20 cellular contexts compared by ENCODE assay signal in genomic region chr2:9222246-9222898, GRCh38. TPM values are rescaled to one million over a fixed set of nuclear protein-coding genes. Genes with fewer than 3 reads are reported as not detected.
DNase-seq lines count a peak whose midpoint lies in the region; ATAC-seq and TF ChIP-seq lines count a peak whose summit lies in the region.
"Had no signal": no experiment of that assay in that cellular context is flagged by ENCODE, and none has a peak within 500 bp of the region (broad histone marks: within the 10 kb centered on the region; RNA-seq: fewer than 3 reads in every experiment).

No MANE protein-coding gene starts in this region.

- H3K9me3 Mint-ChIP-seq in nephron progenitor cell: peaks cover 18% of the 10 kb centered on the region
- H3K9me3 Mint-ChIP-seq: activated CD8-positive, alpha-beta T cell treated with anti-CD3 and anti-CD28 coated beads for 36 hours had no signal

- H3K4me1 Mint-ChIP-seq in nephron progenitor cell: peaks cover 61% of the 10 kb centered on the region
- H3K4me1 Mint-ChIP-seq: activated naive CD4-positive, alpha-beta T cell treated with anti-CD3 and anti-CD28 coated beads, Interleukin-2, amount 50 U/mL, for 24 hours; stimulated activated naive CD8-positive, alpha-beta T cell treated with anti-CD3 and anti-CD28 coated beads, Interleukin-15, amount 100 ng/mL, for 72 hours had no signal

- H3K4me1 ChIP-seq in gastroesophageal sphincter: peaks cover 0 to 64% (median 8%) of the 10 kb centered on the region in 3 donors

- H3K4me3 Mint-ChIP-seq in nephron progenitor cell: peak overlapping the region; percentile 49
- H3K4me3 Mint-ChIP-seq: activated CD8-positive, alpha-beta T cell treated with anti-CD3 and anti-CD28 coated beads for 36 hours; activated naive CD4-positive, alpha-beta T cell treated with anti-CD3 and anti-CD28 coated beads, Interleukin-2, amount 50 U/mL, for 24 hours; mesothelial cell of epicardium; stimulated activated naive CD8-positive, alpha-beta T cell treated with anti-CD3 and anti-CD28 coated beads, Interleukin-15, amount 100 ng/mL, for 72 hours had no signal

- peak overlapping the region in 1 of 4 donors; percentile 39 for H3K27ac ChIP-seq in gastroesophageal sphincter
- H3K27ac ChIP-seq: breast epithelium, VCaP had no signal

- no peak for TF ChIP-seq CTCF in astrocyte of the cerebellum (IDR thresholded peaks at IDR 0.05; ENCODE audit: low read depth, low read length, missing control alignments)
- TF ChIP-seq CTCF in gastroesophageal sphincter (IDR thresholded peaks at IDR 0.05): no peak
- TF ChIP-seq CTCF in nephron progenitor cell (IDR thresholded peaks at IDR 0.05): no peak

- TF ChIP-seq EP300 in gastroesophageal sphincter (IDR thresholded peaks at IDR 0.05): no peak

- DNase-seq in astrocyte of the cerebellum (ENCODE audit: low read depth) (peak; percentile 55), nephron progenitor cell (no peak), ureter (ENCODE audit: low spot score) (peak; percentile 23), NCI-H146 treated with DMSO at 0.1 percent for 48 hours (lab: John Stamatoyannopoulos, UW; ENCODE audit: unreplicated experiment) (no peak)
- DNase-seq: activated CD8-positive, alpha-beta T cell treated with anti-CD3 and anti-CD28 coated beads for 36 hours; activated T-cell treated with anti-CD3 and anti-CD28 coated beads, Interleukin-2, amount 50 U/mL, for 48 hours; AML-193; esophagus squamous epithelium; kidney glomerular epithelial cell; NCI-H1694 treated with DMSO at 0.1 percent for 48 hours; NCI-H2227 treated with DMSO at 0.1 percent for 48 hours; stimulated activated naive CD8-positive, alpha-beta T cell treated with anti-CD3 and anti-CD28 coated beads, Interleukin-15, amount 100 ng/mL, for 72 hours had no signal

- H3K36me3 ChIP-seq in gastroesophageal sphincter: no peaks in the 10 kb centered on the region
- H3K36me3 ChIP-seq: breast epithelium, esophagus squamous epithelium had no signal

- 51 to 63% methylated on average over 6 to 7 of the region's 9 CpGs for WGBS in gastroesophageal sphincter (ENCODE audit: low coverage in 1 of 2), 2 donors

- H3K27me3 Mint-ChIP-seq in nephron progenitor cell (ENCODE audit: low read depth, poor library complexity): no peaks in the 10 kb centered on the region
- H3K27me3 Mint-ChIP-seq: stimulated activated naive CD8-positive, alpha-beta T cell treated with anti-CD3 and anti-CD28 coated beads, Interleukin-15, amount 100 ng/mL, for 72 hours had no signal

- no peaks in the 10 kb centered on the region for H3K9me3 ChIP-seq in gastroesophageal sphincter
- H3K9me3 ChIP-seq: breast epithelium, esophagus squamous epithelium had no signal

- H3K27me3 ChIP-seq in gastroesophageal sphincter: no peaks in the 10 kb centered on the region
- H3K27me3 ChIP-seq: breast epithelium, esophagus squamous epithelium had no signal

- H3K4me3 ChIP-seq in astrocyte of the cerebellum (ENCODE audit: low read depth, low read length): no peak overlapping the region
- H3K4me3 ChIP-seq in gastroesophageal sphincter: no peak overlapping the region
- H3K4me3 ChIP-seq: breast epithelium, esophagus squamous epithelium had no signal

- no peak overlapping the region for H3K27ac Mint-ChIP-seq in nephron progenitor cell
- H3K27ac Mint-ChIP-seq: activated CD8-positive, alpha-beta T cell treated with anti-CD3 and anti-CD28 coated beads for 36 hours; activated naive CD4-positive, alpha-beta T cell treated with anti-CD3 and anti-CD28 coated beads, Interleukin-2, amount 50 U/mL, for 24 hours; mesothelial cell of epicardium; stimulated activated naive CD8-positive, alpha-beta T cell treated with anti-CD3 and anti-CD28 coated beads, Interleukin-15, amount 100 ng/mL, for 72 hours had no signal

- TF ChIP-seq POLR2A in gastroesophageal sphincter (IDR thresholded peaks at IDR 0.05): no peak

- ATAC-seq in gastroesophageal sphincter (peak; percentile 50), GM18517 (IDR thresholded peaks at IDR 0.05; ENCODE audit: unreplicated experiment) (no peak), GM18907 (IDR thresholded peaks at IDR 0.05; ENCODE audit: unreplicated experiment) (no peak)
- ATAC-seq: activated CD8-positive, alpha-beta T cell treated with anti-CD3 and anti-CD28 coated beads for 36 hours; HepG2; stimulated activated naive CD8-positive, alpha-beta T cell treated with anti-CD3 and anti-CD28 coated beads, Interleukin-15, amount 100 ng/mL, for 72 hours had no signal

- in situ Hi-C loops in astrocyte of the cerebellum (cut with HindIII; ENCODE audit: low sequenced_read_pairs): no loop called here

- peaks cover 38% of the 10 kb centered on the region for H3K36me3 Mint-ChIP-seq in nephron progenitor cell (ENCODE audit: low read depth)
- H3K36me3 Mint-ChIP-seq: activated naive CD4-positive, alpha-beta T cell treated with anti-CD3 and anti-CD28 coated beads, Interleukin-2, amount 50 U/mL, for 24 hours had no signal

RNA-seq across cellular contexts. Expression of gene ASAP2, which starts 15.8 kb away (rescaled TPM):
- 10 to 100 TPM; 18.3 to 31.4 (median 26.2) TPM for total RNA-seq in gastroesophageal sphincter
- 42.1 TPM for total RNA-seq in ureter
- total RNA-seq: activated CD8-positive, alpha-beta T cell treated with anti-CD3 and anti-CD28 coated beads for 36 hours had no signal

Comparison
In these comparisons a context has a peak if more than half of its experiments do, and no peak if none do; other contexts are left out.
1. DNase-seq: peak in astrocyte of the cerebellum (single experiment) and ureter (single experiment); none in nephron progenitor cell (single experiment) and NCI-H146 treated with DMSO at 0.1 percent for 48 hours (single experiment).